7 cellular contexts compared by ENCODE assay signal in genomic region chr16:58392215-58393137, GRCh38.
DNase-seq lines count a peak whose midpoint lies in the region; ATAC-seq and TF ChIP-seq lines count a peak whose summit lies in the region.

Gene GINS3 (plus strand): TSS chr16:58392471. CDS start chr16:58392602, 131 bp downstream.

- TF ChIP-seq CTCF in retinal pigment epithelial cell (conservative IDR thresholded peaks at IDR 0.05; ENCODE audit: low read depth, low read length): no peak

- peak; percentile 95 for ATAC-seq in GM18505 (IDR thresholded peaks at IDR 0.05; ENCODE audit: unreplicated experiment)
- peak; percentile 92 for ATAC-seq in HG02970 (IDR thresholded peaks at IDR 0.05; ENCODE audit: low FRiP score, unreplicated experiment)

- TF ChIP-seq POLR2A in GM18505 (IDR thresholded peaks at IDR 0.05; ENCODE audit: borderline replicate concordance, extremely low read depth, insufficient read depth, insufficient read length): peak; percentile 67

- peak within 1 kb of the TSS; percentile 99 for H3K4me3 ChIP-seq in retinal pigment epithelial cell (ENCODE audit: low read length)

- DNase-seq in NCI-H1930 (lab: John Stamatoyannopoulos, UW): peak; percentile 59 to 70
- DNase-seq in T-helper 22 cell (ENCODE audit: low read depth): peak; percentile 70
- peak; percentile 94 for DNase-seq in astrocyte of the hippocampus (ENCODE audit: low read depth, low spot score)
- DNase-seq in hippocampal formation (lab: John Stamatoyannopoulos, UW): peak; percentile 83 to 88
- DNase-seq in retinal pigment epithelial cell (ENCODE audit: low read depth): peak; percentile 59

Comparison
In these comparisons a context has a peak if more than half of its experiments do, and no peak if none do; other contexts are left out.
1. Peak in every context shown above with its lines: DNase-seq, ATAC-seq and H3K4me3 ChIP-seq.